ENCODE assay signal across 19 cellular contexts in the genomic region with DNA sequence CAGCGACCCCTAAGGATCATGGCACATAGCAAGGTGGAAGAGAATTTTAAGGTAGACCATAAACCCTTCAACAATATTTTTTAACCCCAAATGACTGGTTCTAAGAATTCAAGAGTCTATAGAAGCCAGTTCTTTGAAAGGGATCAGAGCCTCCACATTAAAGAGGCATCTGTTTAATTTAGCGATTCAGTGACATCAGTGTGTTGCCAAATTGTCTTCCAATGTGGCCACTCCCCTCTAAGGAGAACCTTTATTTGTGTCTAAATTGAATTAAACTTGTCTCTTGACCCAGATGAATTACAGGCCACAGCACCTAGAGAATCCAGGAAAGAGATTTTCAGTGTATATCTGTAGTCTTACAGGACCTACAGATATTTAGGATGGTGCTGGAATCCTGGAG. TPM values are rescaled to one million over a fixed set of nuclear protein-coding genes. Genes with fewer than 3 reads are reported as not detected.
DNase-seq lines count a peak whose midpoint lies in the region; ATAC-seq and TF ChIP-seq lines count a peak whose summit lies in the region.
"Had no signal": no experiment of that assay in that cellular context is flagged by ENCODE, and none has a peak within 500 bp of the region (broad histone marks: within the 10 kb centered on the region; RNA-seq: fewer than 3 reads in every experiment).

No MANE protein-coding gene starts in this region.

- H3K27ac Mint-ChIP-seq in activated naive CD8-positive, alpha-beta T cell treated with anti-CD3 and anti-CD28 coated beads, Interleukin-2, amount 10 ng/mL, durations not matched to agents 7 days and 5 days: no peak overlapping the region
- no peak overlapping the region for H3K27ac Mint-ChIP-seq in activated naive CD8-positive, alpha-beta T cell treated with anti-CD3 and anti-CD28 coated beads, Interleukin-2, amount 50 U/mL, for 24 hours
- peak overlapping the region; percentile 5; the same call in 1 of the 2 replicates for H3K27ac Mint-ChIP-seq in WTC11
- H3K27ac Mint-ChIP-seq: CD4-positive, CD25-positive, alpha-beta regulatory T cell; CD8-positive, alpha-beta memory T cell had no signal

- peaks cover 3% of the 10 kb centered on the region for H3K79me2 ChIP-seq in trophoblast cell (ENCODE audit: control insufficient read depth, insufficient read depth, low read length, poor library complexity)

- no peak for DNase-seq in activated naive CD8-positive, alpha-beta T cell treated with anti-CD3 and anti-CD28 coated beads, Interleukin-2, amount 10 ng/mL, durations not matched to agents 7 days and 5 days
- DNase-seq in activated naive CD8-positive, alpha-beta T cell treated with anti-CD3 and anti-CD28 coated beads, Interleukin-2, amount 50 U/mL, for 24 hours: no peak
- peak; percentile 30 for DNase-seq in NCI-H69 (lab: John Stamatoyannopoulos, UW)
- no peak for DNase-seq in WTC11 (ENCODE audit: low spot score)
- no peak for DNase-seq in trophoblast cell
- no peak for DNase-seq in activated CD4-positive, CD25-positive, alpha-beta regulatory T cell (lab: John Stamatoyannopoulos, UW)
- DNase-seq: BE2C; C1 segment of cervical spinal cord; CD8-positive, alpha-beta memory T cell; COR-L47; DMS 273 treated with DMSO at 0.1 percent for 48 hours; DMS53; GF-D8; GM23248 had no signal

- no peak overlapping the region for H4K8ac ChIP-seq in trophoblast cell (ENCODE audit: low read depth, low read length)

- TF ChIP-seq CTCF in WTC11 (IDR thresholded peaks at IDR 0.05): no peak

- no peak overlapping the region for H3K4me2 ChIP-seq in trophoblast cell (ENCODE audit: low read length)

- no peaks in the 10 kb centered on the region for H3K36me3 ChIP-seq in trophoblast cell (ENCODE audit: control insufficient read depth in 1 of 2, insufficient read depth in 2 of 2, low read length in 2 of 2)
- H3K36me3 ChIP-seq: BE2C, HAP-1 had no signal

- peak; percentile 39 for ATAC-seq in activated naive CD8-positive, alpha-beta T cell treated with anti-CD3 and anti-CD28 coated beads, Interleukin-2, amount 10 ng/mL, durations not matched to agents 7 days and 5 days (ENCODE audit: low read depth)
- no peak for ATAC-seq in activated naive CD8-positive, alpha-beta T cell treated with anti-CD3 and anti-CD28 coated beads, Interleukin-2, amount 50 U/mL, for 24 hours
- ATAC-seq in WTC11 (no peak), GM18519 (IDR thresholded peaks at IDR 0.05; ENCODE audit: low FRiP score, unreplicated experiment) (no peak), GM21737 (IDR thresholded peaks at IDR 0.05; ENCODE audit: unreplicated experiment) (no peak)

- H2BK5ac ChIP-seq in trophoblast cell (ENCODE audit: low read depth, low read length, poor library complexity): no peak overlapping the region

- H3K9ac ChIP-seq in trophoblast cell (ENCODE audit: low read length): no peak overlapping the region
- H3K9ac ChIP-seq: GM23248 had no signal

- no peaks in the 10 kb centered on the region for H3K36me3 Mint-ChIP-seq in activated naive CD8-positive, alpha-beta T cell treated with anti-CD3 and anti-CD28 coated beads, Interleukin-2, amount 10 ng/mL, durations not matched to agents 7 days and 5 days
- H3K36me3 Mint-ChIP-seq in activated naive CD8-positive, alpha-beta T cell treated with anti-CD3 and anti-CD28 coated beads, Interleukin-2, amount 50 U/mL, for 24 hours (ENCODE audit: low read depth): no peaks in the 10 kb centered on the region
- no peaks in the 10 kb centered on the region for H3K36me3 Mint-ChIP-seq in WTC11
- H3K36me3 Mint-ChIP-seq: CD4-positive, CD25-positive, alpha-beta regulatory T cell; CD8-positive, alpha-beta memory T cell had no signal

- WGBS in trophoblast cell (ENCODE audit: extremely low coverage, insufficient coverage, insufficient read length): no CpG with 5 or more reads among the region's 2 CpGs

- peak overlapping the region; percentile 12 for H2BK12ac ChIP-seq in trophoblast cell (ENCODE audit: low read length)

- H2AK5ac ChIP-seq in trophoblast cell (ENCODE audit: low read length): no peak overlapping the region

- H3K18ac ChIP-seq in trophoblast cell (ENCODE audit: low read length): no peak overlapping the region

- H3K4me1 Mint-ChIP-seq in activated naive CD8-positive, alpha-beta T cell treated with anti-CD3 and anti-CD28 coated beads, Interleukin-2, amount 10 ng/mL, durations not matched to agents 7 days and 5 days: peaks cover 13% of the 10 kb centered on the region
- peaks cover 8% of the 10 kb centered on the region for H3K4me1 Mint-ChIP-seq in activated naive CD8-positive, alpha-beta T cell treated with anti-CD3 and anti-CD28 coated beads, Interleukin-2, amount 50 U/mL, for 24 hours
- H3K4me1 Mint-ChIP-seq in WTC11: no peaks in the 10 kb centered on the region

- no peak overlapping the region for H3K4me3 Mint-ChIP-seq in activated naive CD8-positive, alpha-beta T cell treated with anti-CD3 and anti-CD28 coated beads, Interleukin-2, amount 10 ng/mL, durations not matched to agents 7 days and 5 days
- H3K4me3 Mint-ChIP-seq in activated naive CD8-positive, alpha-beta T cell treated with anti-CD3 and anti-CD28 coated beads, Interleukin-2, amount 50 U/mL, for 24 hours: no peak overlapping the region
- H3K4me3 Mint-ChIP-seq in WTC11: no peak overlapping the region
- H3K4me3 Mint-ChIP-seq: CD4-positive, CD25-positive, alpha-beta regulatory T cell; CD8-positive, alpha-beta memory T cell had no signal

- peaks cover 13% of the 10 kb centered on the region for H3K27me3 Mint-ChIP-seq in activated naive CD8-positive, alpha-beta T cell treated with anti-CD3 and anti-CD28 coated beads, Interleukin-2, amount 10 ng/mL, durations not matched to agents 7 days and 5 days
- H3K27me3 Mint-ChIP-seq in activated naive CD8-positive, alpha-beta T cell treated with anti-CD3 and anti-CD28 coated beads, Interleukin-2, amount 50 U/mL, for 24 hours: no peaks in the 10 kb centered on the region
- H3K27me3 Mint-ChIP-seq in WTC11 (ENCODE audit: low read depth): peaks cover 6% of the 10 kb centered on the region
- H3K27me3 Mint-ChIP-seq: CD8-positive, alpha-beta memory T cell had no signal

- H2AFZ ChIP-seq in trophoblast cell (ENCODE audit: insufficient read depth, low read length, poor library complexity): no peak overlapping the region
- H2AFZ ChIP-seq: GM23248 had no signal

- no peaks in the 10 kb centered on the region for H3K27me3 ChIP-seq in trophoblast cell (ENCODE audit: insufficient read depth, low read length)
- H3K27me3 ChIP-seq: BE2C had no signal

- H3K9me3 ChIP-seq in trophoblast cell (ENCODE audit: insufficient read depth, low read depth, low read length): peaks cover 1% of the 10 kb centered on the region
- H3K9me3 ChIP-seq: BE2C, HAP-1 had no signal

- peaks cover 7 to 14% of the 10 kb centered on the region in 2 experiments for H3K4me1 ChIP-seq in trophoblast cell (ENCODE audit: control insufficient read depth in 1 of 2, insufficient read depth in 2 of 2, low read length in 2 of 2)
- H3K4me1 ChIP-seq: BE2C had no signal

- no peak overlapping the region for H3K14ac ChIP-seq in trophoblast cell (ENCODE audit: low read length)

- H3K23ac ChIP-seq in trophoblast cell (ENCODE audit: low read length): no peak overlapping the region

- H4K12ac ChIP-seq in trophoblast cell (ENCODE audit: low read depth, low read length): no peak overlapping the region

- POLR2A ChIA-PET in activated naive CD8-positive, alpha-beta T cell treated with anti-CD3 and anti-CD28 coated beads, Interleukin-2, amount 10 ng/mL, durations not matched to agents 7 days and 5 days (lab: Charles Lee): no interaction called here
- POLR2A ChIA-PET in WTC11 (lab: Charles Lee): no interaction called here

- H3K4me3 ChIP-seq in trophoblast cell (ENCODE audit: low read depth, low read length): no peak overlapping the region
- H3K4me3 ChIP-seq: GM23248, HAP-1 had no signal

- no peak overlapping the region for H2BK120ac ChIP-seq in trophoblast cell (ENCODE audit: insufficient read depth, low read length, poor library complexity)

- no peaks in the 10 kb centered on the region for H3K9me3 Mint-ChIP-seq in activated naive CD8-positive, alpha-beta T cell treated with anti-CD3 and anti-CD28 coated beads, Interleukin-2, amount 10 ng/mL, durations not matched to agents 7 days and 5 days
- H3K9me3 Mint-ChIP-seq in activated naive CD8-positive, alpha-beta T cell treated with anti-CD3 and anti-CD28 coated beads, Interleukin-2, amount 50 U/mL, for 24 hours: no peaks in the 10 kb centered on the region
- H3K9me3 Mint-ChIP-seq in WTC11: peaks cover 4% of the 10 kb centered on the region; the same call in 1 of the 2 replicates
- H3K9me3 Mint-ChIP-seq: CD8-positive, alpha-beta memory T cell had no signal

- CTCF ChIA-PET in WTC11 (lab: Charles Lee): interaction anchor here (1.4 kb wide), 1 partner anchor 66 kb away, joined by 4 read pairs; no protein-coding TSS in a partner anchor

- peaks cover 9% of the 10 kb centered on the region for H3K79me1 ChIP-seq in trophoblast cell (ENCODE audit: low read length)

- no peak overlapping the region for H3K27ac ChIP-seq in trophoblast cell (ENCODE audit: low read depth, low read length)
- H3K27ac ChIP-seq: GM23248, HL-60 had no signal

- no peak overlapping the region for H3K4ac ChIP-seq in trophoblast cell (ENCODE audit: low read depth, low read length)

- no peak overlapping the region for H4K91ac ChIP-seq in trophoblast cell (ENCODE audit: low read depth, low read length)

TF ChIP-seq in WTC11, 78 proteins besides CTCF, POLR2A, EP300 and RAD21 (continues in another document):
- TF ChIP-seq, protein P1, sequence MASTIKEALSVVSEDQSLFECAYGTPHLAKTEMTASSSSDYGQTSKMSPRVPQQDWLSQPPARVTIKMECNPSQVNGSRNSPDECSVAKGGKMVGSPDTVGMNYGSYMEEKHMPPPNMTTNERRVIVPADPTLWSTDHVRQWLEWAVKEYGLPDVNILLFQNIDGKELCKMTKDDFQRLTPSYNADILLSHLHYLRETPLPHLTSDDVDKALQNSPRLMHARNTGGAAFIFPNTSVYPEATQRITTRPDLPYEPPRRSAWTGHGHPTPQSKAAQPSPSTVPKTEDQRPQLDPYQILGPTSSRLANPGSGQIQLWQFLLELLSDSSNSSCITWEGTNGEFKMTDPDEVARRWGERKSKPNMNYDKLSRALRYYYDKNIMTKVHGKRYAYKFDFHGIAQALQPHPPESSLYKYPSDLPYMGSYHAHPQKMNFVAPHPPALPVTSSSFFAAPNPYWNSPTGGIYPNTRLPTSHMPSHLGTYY (CRISPR knock-in tag; IDR thresholded peaks at IDR 0.05): no peak
- TF ChIP-seq NFATC4 (CRISPR knock-in tag; IDR thresholded peaks at IDR 0.05): no peak

RNA-seq across cellular contexts. Expression of a gene that starts 6.6 kb away (rescaled TPM):
- 10 to 100 TPM; 12.7 to 12.9 TPM for total RNA-seq in activated naive CD8-positive, alpha-beta T cell treated with anti-CD3 and anti-CD28 coated beads, Interleukin-2, amount 10 ng/mL, durations not matched to agents 7 days and 5 days
- 5.1 to 7.2 TPM (median 5.9 TPM) in 3 replicates for total RNA-seq in WTC11 (2021)
- polyA plus RNA-seq in trophoblast cell (2013): 163 and 169 TPM in 2 replicates
